31 cellular contexts compared by ENCODE assay signal in genomic region chr6:93663111-93663510, GRCh38.
"Had no signal": no experiment of that assay in that cellular context is flagged by ENCODE, and none has a peak within 500 bp of the region (broad histone marks: within the 10 kb centered on the region; RNA-seq: fewer than 3 reads in every experiment).

No MANE protein-coding gene starts in this region.

- H3K4me3 ChIP-seq: pancreas, prostate gland, right lobe of liver, sigmoid colon, skin epidermis, smooth muscle cell, spleen, suprapubic skin, testis, tibial artery, transverse colon, upper lobe of right lung, uterus had no signal

- H3K36me3 Mint-ChIP-seq: naive thymus-derived CD8-positive, alpha-beta T cell; natural killer cell treated with Interleukin-12 subunit alpha and Interleukin-12 subunit beta and Interleukin-15 and Interleukin-18, amount 100 ng/mL, for 72 hours; stimulated activated memory B cell treated with anti-CD40 and anti-IgM and Interleukin-4, amounts not matched to agents 10 μg/mL and 1 μg/mL and 100 μg/mL, for 72 hours; type B pancreatic cell had no signal

- H3K9me3 Mint-ChIP-seq: nephron progenitor cell, type B pancreatic cell had no signal

- H3K4me2 ChIP-seq: smooth muscle cell had no signal

- H3K36me3 ChIP-seq: neutrophil, pancreas, prostate gland, right lobe of liver, sigmoid colon, spleen, suprapubic skin, tibial artery, transverse colon, upper lobe of right lung, uterus had no signal

- ATAC-seq: naive thymus-derived CD8-positive, alpha-beta T cell; natural killer cell treated with Interleukin-12 subunit alpha and Interleukin-12 subunit beta and Interleukin-15 and Interleukin-18, amount 100 ng/mL, for 72 hours; pancreas; right cardiac atrium; right lobe of liver; stimulated activated memory B cell treated with anti-CD40 and anti-IgM and Interleukin-4, amounts not matched to agents 10 μg/mL and 1 μg/mL and 100 μg/mL, for 72 hours; stimulated activated naive CD8-positive, alpha-beta T cell treated with anti-CD3 and anti-CD28 coated beads, Interleukin-15, amount 100 ng/mL, for 72 hours; stimulated activated naive CD8-positive, alpha-beta T cell treated with anti-CD3 and anti-CD28 coated beads, Interleukin-15, Interleukin-2, amounts not matched to agents 100 U/mL and 50 U/mL, for 24 hours; upper lobe of right lung had no signal

- H3K27ac ChIP-seq: neutrophil, pancreas, prostate gland, right lobe of liver, sigmoid colon, skin epidermis, spleen, suprapubic skin, testis, tibial artery, transverse colon, upper lobe of right lung, uterus had no signal

- H3K27ac Mint-ChIP-seq: naive thymus-derived CD8-positive, alpha-beta T cell; natural killer cell treated with Interleukin-12 subunit alpha and Interleukin-12 subunit beta and Interleukin-15 and Interleukin-18, amount 100 ng/mL, for 72 hours; nephron progenitor cell; stimulated activated memory B cell treated with anti-CD40 and anti-IgM and Interleukin-4, amounts not matched to agents 10 μg/mL and 1 μg/mL and 100 μg/mL, for 72 hours; stimulated activated naive CD8-positive, alpha-beta T cell treated with anti-CD3 and anti-CD28 coated beads, Interleukin-15, amount 100 ng/mL, for 72 hours; type B pancreatic cell had no signal

- H3K4me1 Mint-ChIP-seq: naive thymus-derived CD8-positive, alpha-beta T cell; nephron progenitor cell; neural crest cell; stimulated activated memory B cell treated with anti-CD40 and anti-IgM and Interleukin-4, amounts not matched to agents 10 μg/mL and 1 μg/mL and 100 μg/mL, for 72 hours; stimulated activated naive CD8-positive, alpha-beta T cell treated with anti-CD3 and anti-CD28 coated beads, Interleukin-15, amount 100 ng/mL, for 72 hours had no signal

- H3K4me3 Mint-ChIP-seq: naive thymus-derived CD8-positive, alpha-beta T cell; natural killer cell treated with Interleukin-12 subunit alpha and Interleukin-12 subunit beta and Interleukin-15 and Interleukin-18, amount 100 ng/mL, for 72 hours; nephron progenitor cell; neural crest cell; stimulated activated memory B cell treated with anti-CD40 and anti-IgM and Interleukin-4, amounts not matched to agents 10 μg/mL and 1 μg/mL and 100 μg/mL, for 72 hours; stimulated activated naive CD8-positive, alpha-beta T cell treated with anti-CD3 and anti-CD28 coated beads, Interleukin-15, amount 100 ng/mL, for 72 hours; type B pancreatic cell had no signal

- H3K9me3 ChIP-seq: neutrophil, pancreas, prostate gland, right lobe of liver, sigmoid colon, suprapubic skin, testis, tibial artery, transverse colon, upper lobe of right lung, uterus had no signal

- H3K4me1 ChIP-seq: pancreas, prostate gland, right lobe of liver, sigmoid colon, spleen, suprapubic skin, testis, tibial artery, transverse colon, upper lobe of right lung, uterus had no signal

- H3K27me3 ChIP-seq: neutrophil, pancreas, right lobe of liver, sigmoid colon, spleen, suprapubic skin, testis, tibial artery, transverse colon, upper lobe of right lung, uterus had no signal

- DNase-seq: naive thymus-derived CD8-positive, alpha-beta T cell; nephron progenitor cell; nucleus accumbens; pancreas; right cardiac atrium; right lobe of liver; sigmoid colon; spleen; stimulated activated CD4-positive, alpha-beta T cell treated with anti-CD3 and anti-CD28 coated beads, Interleukin-12 subunit alpha, Interleukin-12 subunit beta, amount 100 ng/mL, for 4 hours; stimulated activated CD4-positive, alpha-beta T cell treated with anti-CD3 and anti-CD28 coated beads, Interleukin-1b, Interleukin-23, amount 100 ng/mL, for 48 hours; stimulated activated CD4-positive, alpha-beta T cell treated with anti-CD3 and anti-CD28 coated beads, Interleukin-4, amount 100 ng/mL, for 1 hour; stimulated activated CD4-positive, alpha-beta T cell treated with anti-CD3 and anti-CD28 coated beads, Interleukin-4, amount 100 ng/mL, for 4 hours; stimulated activated CD8-positive, alpha-beta memory T cell treated with anti-CD3 and anti-CD28 coated beads, Interleukin-4, amount 100 ng/mL, for 48 hours; stimulated activated naive CD4-positive, alpha-beta T cell; stimulated activated naive CD8-positive, alpha-beta T cell treated with anti-CD3 and anti-CD28 coated beads, Interleukin-15, amount 100 ng/mL, for 72 hours; stimulated activated naive CD8-positive, alpha-beta T cell treated with anti-CD3 and anti-CD28 coated beads, Interleukin-15, Interleukin-2, amounts not matched to agents 100 U/mL and 50 U/mL, for 24 hours; substantia nigra; testis; tibial artery; transverse colon; upper lobe of right lung; uterus had no signal

- H3K27me3 Mint-ChIP-seq: naive thymus-derived CD8-positive, alpha-beta T cell; natural killer cell treated with Interleukin-12 subunit alpha and Interleukin-12 subunit beta and Interleukin-15 and Interleukin-18, amount 100 ng/mL, for 72 hours; stimulated activated memory B cell treated with anti-CD40 and anti-IgM and Interleukin-4, amounts not matched to agents 10 μg/mL and 1 μg/mL and 100 μg/mL, for 72 hours; stimulated activated naive CD8-positive, alpha-beta T cell treated with anti-CD3 and anti-CD28 coated beads, Interleukin-15, amount 100 ng/mL, for 72 hours; type B pancreatic cell had no signal
